ENCODE assay signal across 14 cellular contexts in genomic region chr13:114121496-114122466, GRCh38. TPM values are rescaled to one million over a fixed set of nuclear protein-coding genes. Genes with fewer than 3 reads are reported as not detected.
DNase-seq lines count a peak whose midpoint lies in the region; ATAC-seq lines count a peak whose summit lies in the region.
"Had no signal": no experiment of that assay in that cellular context is flagged by ENCODE, and none has a peak within 500 bp of the region (broad histone marks: within the 10 kb centered on the region; RNA-seq: fewer than 3 reads in every experiment).

No MANE protein-coding gene starts in this region.

- peak overlapping the region; percentile 31 to 92 for H3K4ac ChIP-seq in mesenchymal stem cell (ENCODE audit: low read depth in 1 of 2, low read length in 2 of 2)

- H4K91ac ChIP-seq in mesenchymal stem cell (ENCODE audit: low read length) = peak overlapping the region; percentile 90

- H3K36me3 Mint-ChIP-seq in activated T-cell treated with anti-CD3 and anti-CD28 coated beads, Interleukin-2, amount 50 U/mL, for 72 hours (ENCODE audit: insufficient read depth in 2 of 2) = peaks cover 7 to 11% of the 10 kb centered on the region in 2 donors
- H3K36me3 Mint-ChIP-seq in dendritic cell treated with granulocyte-macrophage colony-stimulating factor and Interleukin-4, amounts not matched to agents 40 ng/mL and 50 ng/mL, for 4 days (ENCODE audit: low read depth) = peaks cover 26% of the 10 kb centered on the region

- peak overlapping the region in 1 of 2 experiments; percentile 91 for H3K23ac ChIP-seq in mesenchymal stem cell (ENCODE audit: low read length in 2 of 2)

- no peak for ATAC-seq in activated T-cell treated with anti-CD3 and anti-CD28 coated beads, Interleukin-2, amount 50 U/mL, for 72 hours (replicated peaks in 1 of 2)

- H3K9ac ChIP-seq in mesenchymal stem cell (ENCODE audit: low read length) = peak overlapping the region; percentile 36

- peak overlapping the region; percentile 95 to 97 for H3K18ac ChIP-seq in mesenchymal stem cell (ENCODE audit: low read depth in 1 of 2, low read length in 2 of 2)

- H3K4me3 ChIP-seq in mesenchymal stem cell (ENCODE audit: insufficient read depth in 1 of 2, low read depth in 1 of 2, low read length in 2 of 2) = peak overlapping the region in 1 of 2 experiments; percentile 24
- H3K4me3 ChIP-seq in urinary bladder (ENCODE audit: low read depth, low read length) = no peak overlapping the region
- H3K4me3 ChIP-seq: PC-9 had no signal

- peaks cover 0 to 3% of the 10 kb centered on the region in 2 donors for H3K9me3 Mint-ChIP-seq in activated T-cell treated with anti-CD3 and anti-CD28 coated beads, Interleukin-2, amount 50 U/mL, for 72 hours
- no peaks in the 10 kb centered on the region for H3K9me3 Mint-ChIP-seq in dendritic cell treated with granulocyte-macrophage colony-stimulating factor and Interleukin-4, amounts not matched to agents 40 ng/mL and 50 ng/mL, for 4 days

- H2BK12ac ChIP-seq in mesenchymal stem cell (ENCODE audit: low read length in 2 of 2) = peak overlapping the region; percentile 37 to 92

- peak overlapping the region; percentile 83 for H2BK120ac ChIP-seq in mesenchymal stem cell (ENCODE audit: low read depth, low read length)

- peak overlapping the region; percentile 67 for H2AK5ac ChIP-seq in mesenchymal stem cell (ENCODE audit: low read length, severe bottlenecking)

- H3K79me1 ChIP-seq in mesenchymal stem cell (replicated peaks; ENCODE audit: low read length, poor library complexity, severe bottlenecking) = no peaks in the 10 kb centered on the region

- peak overlapping the region; percentile 1 to 17 for H3K4me3 Mint-ChIP-seq in activated T-cell treated with anti-CD3 and anti-CD28 coated beads, Interleukin-2, amount 50 U/mL, for 72 hours
- H3K4me3 Mint-ChIP-seq in dendritic cell treated with granulocyte-macrophage colony-stimulating factor and Interleukin-4, amounts not matched to agents 40 ng/mL and 50 ng/mL, for 4 days = peak overlapping the region; percentile 15

- H3K27me3 Mint-ChIP-seq in activated T-cell treated with anti-CD3 and anti-CD28 coated beads, Interleukin-2, amount 50 U/mL, for 72 hours (ENCODE audit: low read depth) = no peaks in the 10 kb centered on the region
- no peaks in the 10 kb centered on the region for H3K27me3 Mint-ChIP-seq in dendritic cell treated with granulocyte-macrophage colony-stimulating factor and Interleukin-4, amounts not matched to agents 40 ng/mL and 50 ng/mL, for 4 days

- H3K4me2 ChIP-seq in mesenchymal stem cell (ENCODE audit: low read length, poor library complexity, severe bottlenecking) = peak overlapping the region; percentile 4
- H3K4me2 ChIP-seq: PC-9 had no signal

- H3K36me3 ChIP-seq in mesenchymal stem cell (ENCODE audit: control insufficient read depth in 1 of 2, insufficient read depth in 2 of 2, low read depth in 1 of 2, low read length in 2 of 2) = peaks cover 13 to 46% of the 10 kb centered on the region in 2 experiments
- H3K36me3 ChIP-seq in urinary bladder (ENCODE audit: insufficient read depth) = no peaks in the 10 kb centered on the region

- peaks cover 58% of the 10 kb centered on the region for H3K4me1 ChIP-seq in mesenchymal stem cell (ENCODE audit: control insufficient read depth, insufficient read depth, low read depth, low read length)
- no peaks in the 10 kb centered on the region for H3K4me1 ChIP-seq in urinary bladder (ENCODE audit: insufficient read depth)

- H3K27me3 ChIP-seq in mesenchymal stem cell (ENCODE audit: control insufficient read depth in 1 of 2, insufficient read depth in 1 of 2, low read length in 2 of 2) = no peaks in the 10 kb centered on the region

- peak overlapping the region in 1 of 2 experiments; percentile 93 for H3K14ac ChIP-seq in mesenchymal stem cell (ENCODE audit: low read length in 2 of 2)

- no peaks in the 10 kb centered on the region for H3K9me3 ChIP-seq in mesenchymal stem cell (ENCODE audit: control insufficient read depth, low read length)

- intact Hi-C loops in dendritic cell treated with granulocyte-macrophage colony-stimulating factor and Interleukin-4, amounts not matched to agents 40 ng/mL and 50 ng/mL, for 4 days (cut with micrococcal nuclease) = no loop called here

- WGBS in mesenchymal stem cell = 32% methylated on average over 34 of the region's 35 CpGs
- WGBS in urinary bladder = 70% methylated on average over 35 of the region's 35 CpGs

- no peak overlapping the region for H2BK15ac ChIP-seq in mesenchymal stem cell (ENCODE audit: low read depth, poor library complexity, severe bottlenecking)

- H4K8ac ChIP-seq in mesenchymal stem cell (ENCODE audit: low read length) = peak overlapping the region; percentile 57

- no peak overlapping the region for H2AFZ ChIP-seq in mesenchymal stem cell (ENCODE audit: low read depth, low read length)
- H2AFZ ChIP-seq: PC-9 had no signal

- H3K4me1 Mint-ChIP-seq in activated T-cell treated with anti-CD3 and anti-CD28 coated beads, Interleukin-2, amount 50 U/mL, for 72 hours (ENCODE audit: low read depth) = peaks cover 67% of the 10 kb centered on the region
- peaks cover 81% of the 10 kb centered on the region for H3K4me1 Mint-ChIP-seq in dendritic cell treated with granulocyte-macrophage colony-stimulating factor and Interleukin-4, amounts not matched to agents 40 ng/mL and 50 ng/mL, for 4 days (ENCODE audit: low read depth)

- no peak overlapping the region for H3K27ac Mint-ChIP-seq in activated T-cell treated with anti-CD3 and anti-CD28 coated beads, Interleukin-2, amount 50 U/mL, for 72 hours
- peak overlapping the region; percentile 80 for H3K27ac Mint-ChIP-seq in dendritic cell treated with granulocyte-macrophage colony-stimulating factor and Interleukin-4, amounts not matched to agents 40 ng/mL and 50 ng/mL, for 4 days

- no peak overlapping the region for H2BK5ac ChIP-seq in mesenchymal stem cell (ENCODE audit: low read depth, low read length, poor library complexity, severe bottlenecking)

- DNase-seq in activated T-cell treated with anti-CD3 and anti-CD28 coated beads, Interleukin-2, amount 50 U/mL, for 72 hours = no peak
- DNase-seq in activated T-cell treated with anti-CD3 and anti-CD28 coated beads for 4 hours = no peak
- DNase-seq in mesenchymal stem cell = peak; percentile 87
- no peak for DNase-seq in NCI-H146 (lab: John Stamatoyannopoulos, UW)
- DNase-seq in GM03348 (ENCODE audit: low spot score) = no peak
- no peak for DNase-seq in H4 (ENCODE audit: low spot score)
- DNase-seq: effector CD8-positive, alpha-beta T cell; GDM1; NCI-H2029 treated with DMSO at 0.1 percent for 48 hours; PC-9; stimulated activated CD4-positive, alpha-beta T cell treated with anti-CD3 and anti-CD28 coated beads, Interleukin-15, amount 100 ng/mL, for 24 hours had no signal

- peak overlapping the region; percentile 89 for H3K27ac ChIP-seq in mesenchymal stem cell (ENCODE audit: low read length, poor library complexity, severe bottlenecking)
- peak overlapping the region; percentile 30 for H3K27ac ChIP-seq in urinary bladder (ENCODE audit: low read depth)
- H3K27ac ChIP-seq: PC-9, VCaP had no signal

RNA-seq across cellular contexts. Expression of gene RASA3, which starts 10.6 kb away (rescaled TPM):
- 10 to 100 TPM; 39.2 to 48.9 TPM for total RNA-seq in activated T-cell treated with anti-CD3 and anti-CD28 coated beads, Interleukin-2, amount 50 U/mL, for 72 hours
- polyA plus RNA-seq in mesenchymal stem cell (2013, experiment 1 of 2) = 44.2 TPM
- 43.9 TPM for polyA plus RNA-seq in mesenchymal stem cell (2013, experiment 2 of 2)
- 17.8 TPM for total RNA-seq in urinary bladder
- 26.3 TPM for polyA plus RNA-seq in urinary bladder
- total RNA-seq in H4 (2014; rRNA removed; shearing (Covaris generic)) = 6.3 and 7.1 TPM in 2 replicates

RNA-seq across cellular contexts. Expression of gene CFAP97D2, which starts 57.3 kb away (rescaled TPM):
- total RNA-seq in activated T-cell treated with anti-CD3 and anti-CD28 coated beads, Interleukin-2, amount 50 U/mL, for 72 hours = 1 to 10 TPM in 1 of 2 donors, under 1 TPM in 1; 0.36 to 1.1 TPM
- not detected for polyA plus RNA-seq in mesenchymal stem cell (2013, experiment 1 of 2)
- not detected for polyA plus RNA-seq in mesenchymal stem cell (2013, experiment 2 of 2)
- total RNA-seq in urinary bladder = not detected
- not detected for polyA plus RNA-seq in urinary bladder
- not detected in 2 replicates for total RNA-seq in H4 (2014; rRNA removed; shearing (Covaris generic))
- total RNA-seq: PC-9 had no signal
